ENCODE assay signal across 1 cellular context in genomic region chr16:84024854-84025253, GRCh38.
TF ChIP-seq lines count a peak whose summit lies in the region.

No MANE protein-coding gene starts in this region.

TF ChIP-seq in H1, 55 proteins besides CTCF, POLR2A, EP300 and RAD21:
- TF ChIP-seq RXRA (IDR thresholded peaks at IDR 0.05; ENCODE audit: insufficient read depth, low read depth, low read length) (no peak), HDAC2 (IDR thresholded peaks at IDR 0.05; ENCODE audit: borderline replicate concordance in 1 of 2, low read depth in 2 of 2, low read length in 2 of 2) (no peak), CREB1 (IDR thresholded peaks at IDR 0.05) (no peak), MAFK (IDR thresholded peaks at IDR 0.05; ENCODE audit: low read depth, low read length) (no peak), TBP (IDR thresholded peaks at IDR 0.05; ENCODE audit: low read depth, low read length) (no peak), ASH2L (IDR thresholded peaks at IDR 0.05; ENCODE audit: low read length) (no peak), SIN3A (conservative IDR thresholded peaks at IDR 0.05 in 1 of 2, IDR thresholded peaks at IDR 0.05 in 1 of 2; ENCODE audit: low read depth in 1 of 2, low read length in 2 of 2) (no peak), FOSL1 (IDR thresholded peaks at IDR 0.05; ENCODE audit: insufficient read depth, low read depth, low read length) (no peak), NRF1 (IDR thresholded peaks at IDR 0.05; ENCODE audit: low read depth, low read length) (no peak), KDM1A (IDR thresholded peaks at IDR 0.05; ENCODE audit: borderline replicate concordance, low read length) (no peak), SP1 (IDR thresholded peaks at IDR 0.05; ENCODE audit: low read depth, low read length) (no peak), SRF (IDR thresholded peaks at IDR 0.05; ENCODE audit: low read depth, low read length) (no peak), E2F6 (IDR thresholded peaks at IDR 0.05) (no peak), KDM5A (IDR thresholded peaks at IDR 0.05; ENCODE audit: low read length) (no peak), GABPA (IDR thresholded peaks at IDR 0.05; ENCODE audit: borderline replicate concordance, insufficient read depth, low read length) (no peak), JUN (IDR thresholded peaks at IDR 0.05; ENCODE audit: low read depth, low read length) (no peak)
